ENCODE assay signal across 14 cellular contexts in genomic region chr15:90036343-90036742, GRCh38. TPM values are rescaled to one million over a fixed set of nuclear protein-coding genes. Genes with fewer than 3 reads are reported as not detected.
DNase-seq lines count a peak whose midpoint lies in the region; ATAC-seq and TF ChIP-seq lines count a peak whose summit lies in the region.
"Had no signal": no experiment of that assay in that cellular context is flagged by ENCODE, and none has a peak within 500 bp of the region (broad histone marks: within the 10 kb centered on the region; RNA-seq: fewer than 3 reads in every experiment).

No MANE protein-coding gene starts in this region.

- DNase-seq in cardiac muscle cell (ENCODE audit: low read depth in 1 of 2, low spot score in 1 of 2), result no peak
- no peak for DNase-seq in Right ventricle myocardium inferior (ENCODE audit: missing footprints)
- DNase-seq in central memory CD8-positive, alpha-beta T cell (ENCODE audit: low spot score in 2 of 2), result no peak
- DNase-seq in naive thymus-derived CD8-positive, alpha-beta T cell, result no peak
- no peak for DNase-seq in type B pancreatic cell (ENCODE audit: extremely low spot score, unreplicated experiment)
- no peak for DNase-seq in stimulated activated naive CD4-positive, alpha-beta T cell treated with Interleukin-2 at 50 U/mL for 16 hours (lab: John Stamatoyannopoulos, UW)
- DNase-seq in foreskin keratinocyte, result no peak
- DNase-seq: GM23248; NK-92 treated with Interleukin-12 subunit alpha and Interleukin-12 subunit beta, amount 100 ng/mL, for 24 hours; stimulated activated CD4-positive, alpha-beta T cell treated with anti-CD3 and anti-CD28 coated beads, Interleukin-4, amount 100 ng/mL, for 4 hours; SW 1271; testis had no signal

- H3K27ac Mint-ChIP-seq in central memory CD8-positive, alpha-beta T cell (ENCODE audit: low read depth), result peak overlapping the region; percentile 83
- peak overlapping the region in 7 of 10 donors; percentile 31 to 80 (median 71) for H3K27ac Mint-ChIP-seq in naive thymus-derived CD8-positive, alpha-beta T cell
- H3K27ac Mint-ChIP-seq in type B pancreatic cell, result peak overlapping the region; percentile 90

- intact Hi-C loops in Right ventricle myocardium inferior (cut with DNase I), result no loop called here

- H3K4me3 Mint-ChIP-seq in central memory CD8-positive, alpha-beta T cell, result no peak overlapping the region
- H3K4me3 Mint-ChIP-seq in naive thymus-derived CD8-positive, alpha-beta T cell, result peak overlapping the region in 3 of 10 donors; percentile 34 to 55 (median 44)
- peak overlapping the region; percentile 49 for H3K4me3 Mint-ChIP-seq in type B pancreatic cell

- no peaks in the 10 kb centered on the region for H3K9me3 Mint-ChIP-seq in central memory CD8-positive, alpha-beta T cell
- no peaks in the 10 kb centered on the region for H3K9me3 Mint-ChIP-seq in naive thymus-derived CD8-positive, alpha-beta T cell
- no peaks in the 10 kb centered on the region for H3K9me3 Mint-ChIP-seq in type B pancreatic cell

- peaks cover 62% of the 10 kb centered on the region for H3K4me1 Mint-ChIP-seq in central memory CD8-positive, alpha-beta T cell
- H3K4me1 Mint-ChIP-seq in naive thymus-derived CD8-positive, alpha-beta T cell, result peaks cover 40 to 94% (median 67%) of the 10 kb centered on the region in 4 donors
- peaks cover 70% of the 10 kb centered on the region for H3K4me1 Mint-ChIP-seq in type B pancreatic cell (ENCODE audit: unreplicated experiment)

- no peak overlapping the region for H3K4me3 ChIP-seq in cardiac muscle cell
- H3K4me3 ChIP-seq: GM23248, testis had no signal

- H3K27me3 ChIP-seq in cardiac muscle cell (no peaks in the 10 kb centered on the region), foreskin keratinocyte (no peaks in the 10 kb centered on the region)
- H3K27me3 ChIP-seq: testis had no signal

- POLR2A ChIA-PET in naive thymus-derived CD8-positive, alpha-beta T cell (lab: Charles Lee), result no interaction called here

- H3K27ac ChIP-seq in cardiac muscle cell, result peak overlapping the region; percentile 35
- no peak overlapping the region for H3K27ac ChIP-seq in foreskin keratinocyte
- H3K27ac ChIP-seq: GM23248, testis had no signal

- no peaks in the 10 kb centered on the region for H3K27me3 Mint-ChIP-seq in central memory CD8-positive, alpha-beta T cell
- no peaks in the 10 kb centered on the region for H3K27me3 Mint-ChIP-seq in naive thymus-derived CD8-positive, alpha-beta T cell
- no peaks in the 10 kb centered on the region for H3K27me3 Mint-ChIP-seq in type B pancreatic cell

- H3K4me1 ChIP-seq in cardiac muscle cell (ENCODE audit: low read depth) (peaks cover 34% of the 10 kb centered on the region), foreskin keratinocyte (peaks cover 46% of the 10 kb centered on the region)
- H3K4me1 ChIP-seq: parathyroid adenoma had no signal

- no peaks in the 10 kb centered on the region for H3K9me3 ChIP-seq in cardiac muscle cell (ENCODE audit: low read depth)
- H3K9me3 ChIP-seq: testis had no signal

- ATAC-seq in Right ventricle myocardium inferior, result no peak
- no peak for ATAC-seq in central memory CD8-positive, alpha-beta T cell (replicated peaks; ENCODE audit: extremely low read depth, poor library complexity, severe bottlenecking)
- ATAC-seq in naive thymus-derived CD8-positive, alpha-beta T cell, result no peak
- no peak for ATAC-seq in foreskin keratinocyte
- ATAC-seq in GM18520 (IDR thresholded peaks at IDR 0.05; ENCODE audit: unreplicated experiment), result no peak

- H3K36me3 Mint-ChIP-seq in central memory CD8-positive, alpha-beta T cell (ENCODE audit: insufficient read depth), result peaks cover 21% of the 10 kb centered on the region
- H3K36me3 Mint-ChIP-seq in naive thymus-derived CD8-positive, alpha-beta T cell, result no peaks in the 10 kb centered on the region
- no peaks in the 10 kb centered on the region for H3K36me3 Mint-ChIP-seq in type B pancreatic cell

- no peaks in the 10 kb centered on the region for H3K36me3 ChIP-seq in cardiac muscle cell

- no peak for TF ChIP-seq CTCF in cardiac muscle cell (IDR thresholded peaks at IDR 0.05; ENCODE audit: low read depth, low read length)
- no peak for TF ChIP-seq CTCF in type B pancreatic cell (conservative IDR thresholded peaks at IDR 0.05)
- TF ChIP-seq CTCF in foreskin keratinocyte (conservative IDR thresholded peaks at IDR 0.05), result no peak

RNA-seq across cellular contexts. Expression of gene ZNF710, which starts 35.2 kb away (rescaled TPM):
- total RNA-seq in cardiac muscle cell, result 20.2 and 22.2 TPM in 2 replicates
- polyA plus RNA-seq in cardiac muscle cell, result 7.8 and 12.0 TPM in 2 replicates
- total RNA-seq in Right ventricle myocardium inferior, result 5.4 TPM
- 10 to 100 TPM; 13.8 to 14.5 TPM for total RNA-seq in naive thymus-derived CD8-positive, alpha-beta T cell
- 1 to 10 TPM in 1 of 3 donors, under 1 TPM in 2; 0.23 to 1.8 (median 0.47) TPM for polyA plus RNA-seq in naive thymus-derived CD8-positive, alpha-beta T cell
- total RNA-seq in type B pancreatic cell (ENCODE audit: low replicate concordance), result 34.7 and 47.2 TPM in 2 replicates
- 30.3 and 36.8 TPM in 2 replicates for total RNA-seq in foreskin keratinocyte
- 25.1 and 32.1 TPM in 2 replicates for polyA plus RNA-seq in foreskin keratinocyte
